2 cellular contexts compared by ENCODE assay signal in the genomic region with DNA sequence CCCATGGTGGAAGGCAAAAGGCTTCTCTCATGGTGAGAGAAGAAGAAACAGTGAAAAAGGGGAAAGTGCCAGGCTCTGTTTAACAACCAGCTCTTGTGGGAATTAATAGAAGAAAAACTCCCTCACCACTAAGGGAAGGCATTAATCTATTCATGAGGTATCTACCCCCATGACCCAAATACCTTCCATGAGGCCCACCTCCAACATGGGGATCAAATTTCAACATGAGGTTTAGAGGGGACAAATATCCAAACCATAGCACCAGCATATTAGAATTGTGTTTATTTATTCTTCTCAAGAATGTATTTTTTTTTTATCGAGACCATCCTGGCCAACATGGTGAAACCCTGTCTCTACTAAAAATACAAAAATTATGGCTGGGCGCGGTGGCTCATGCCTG.
TF ChIP-seq lines count a peak whose summit lies in the region.

No MANE protein-coding gene starts in this region.

TF ChIP-seq in HepG2, 621 proteins besides CTCF, POLR2A, EP300 and RAD21:
- no peak for TF ChIP-seq SALL1 (CRISPR knock-in tag; IDR thresholded peaks at IDR 0.05)
- TF ChIP-seq SIX4 (CRISPR knock-in tag; IDR thresholded peaks at IDR 0.05), result 0 out of 2 replicates have a peak, but pooled peaks have one; percentile 34

TF ChIP-seq in H1, 55 proteins besides CTCF, POLR2A, EP300 and RAD21:
- TF ChIP-seq, protein P1, sequence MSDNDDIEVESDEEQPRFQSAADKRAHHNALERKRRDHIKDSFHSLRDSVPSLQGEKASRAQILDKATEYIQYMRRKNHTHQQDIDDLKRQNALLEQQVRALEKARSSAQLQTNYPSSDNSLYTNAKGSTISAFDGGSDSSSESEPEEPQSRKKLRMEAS (IDR thresholded peaks at IDR 0.05), result no peak
- no peak for TF ChIP-seq GABPA (IDR thresholded peaks at IDR 0.05; ENCODE audit: borderline replicate concordance, insufficient read depth, low read length)
- TF ChIP-seq CTBP2 (IDR thresholded peaks at IDR 0.05; ENCODE audit: borderline replicate concordance, insufficient read depth, insufficient read length, low read length), result no peak
TF ChIP-seq in H1: peak in this region for 0.
